In the genomic region with DNA sequence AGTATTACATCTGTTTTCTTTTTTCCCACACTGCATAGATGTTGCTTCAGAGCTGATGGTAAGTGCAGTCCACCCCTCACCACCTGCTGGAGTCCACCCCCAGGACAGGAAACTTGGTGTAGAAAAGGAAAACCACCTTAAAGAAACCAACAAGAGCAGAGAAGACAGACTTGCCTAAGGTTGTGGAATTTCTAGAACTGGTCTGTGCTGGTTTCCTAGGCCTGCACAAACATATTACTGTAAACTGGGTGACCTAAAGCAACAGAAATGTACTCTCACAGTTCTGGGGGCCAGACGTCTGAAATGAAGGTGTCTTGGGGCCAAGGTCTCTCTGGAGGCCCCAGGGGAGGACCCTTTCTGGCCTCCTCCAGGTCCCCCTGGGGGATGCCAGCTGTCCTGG, we compare ENCODE assay signal across 23 cellular contexts.
"Had no signal": no experiment of that assay in that cellular context is flagged by ENCODE, and none has a peak within 500 bp of the region (broad histone marks: within the 10 kb centered on the region; RNA-seq: fewer than 3 reads in every experiment).

No MANE protein-coding gene starts in this region.

- ATAC-seq: activated CD8-positive, alpha-beta T cell treated with anti-CD3 and anti-CD28 coated beads for 36 hours; activated naive CD4-positive, alpha-beta T cell treated with anti-CD3 and anti-CD28 coated beads, Interleukin-2, amount 50 U/mL, for 72 hours; heart right ventricle; left lung; natural killer cell had no signal

- H3K4me1 ChIP-seq: left lung, prostate gland, spleen, testis had no signal

- H3K4me3 ChIP-seq: coronary artery, heart right ventricle, left lung, lung, ovary, prostate gland, right atrium auricular region, spleen, testis had no signal

- H3K9me3 ChIP-seq: heart right ventricle, left lung, neutrophil, ovary, prostate gland, right atrium auricular region, testis had no signal

- DNase-seq: activated CD4-positive, alpha-beta T cell treated with anti-CD3 and anti-CD28 coated beads, Interleukin-2, amount 10 ng/mL, durations not matched to agents 7 days and 5 days; activated CD4-positive, CD25-positive, alpha-beta regulatory T cell treated with anti-CD3 and anti-CD28 coated beads, Interleukin-2, amount 50 U/mL, for 72 hours; activated CD8-positive, alpha-beta T cell treated with anti-CD3 and anti-CD28 coated beads for 36 hours; activated T-cell treated with anti-CD3 and anti-CD28 coated beads, Interleukin-2, amount 50 U/mL, for 1 hour; aorta; brain microvascular endothelial cell; heart right ventricle; left lung; midbrain; natural killer cell; ovary; spleen; stimulated activated CD4-positive, alpha-beta T cell treated with anti-CD3 and anti-CD28 coated beads, Interleukin-4, amount 100 ng/mL, for 1 hour; stimulated activated naive CD4-positive, alpha-beta T cell; testis; trophoblast cell; WERI-Rb-1 had no signal

- H3K27ac ChIP-seq: brain microvascular endothelial cell, coronary artery, heart right ventricle, left lung, neutrophil, ovary, prostate gland, right atrium auricular region, spleen, testis, WERI-Rb-1 had no signal

- H3K27me3 ChIP-seq: brain microvascular endothelial cell, left lung, neutrophil, ovary, right atrium auricular region, testis had no signal

- H3K36me3 ChIP-seq: brain microvascular endothelial cell, heart right ventricle, left lung, neutrophil, ovary, prostate gland, right atrium auricular region, spleen, WERI-Rb-1 had no signal
